In genomic region chr21:31233711-31234110, GRCh38 we compare ENCODE assay signal across 29 cellular contexts.
"Had no signal": no experiment of that assay in that cellular context is flagged by ENCODE, and none has a peak within 500 bp of the region (broad histone marks: within the 10 kb centered on the region; RNA-seq: fewer than 3 reads in every experiment).

No MANE protein-coding gene starts in this region.

- H3K4me3 Mint-ChIP-seq: activated B cell treated with CpG ODN at 0.5 μM for 24 hours; activated CD4-positive, alpha-beta memory T cell treated with anti-CD3 and anti-CD28 coated beads, Interleukin-2, amount 10 ng/mL, durations not matched to agents 7 days and 5 days; activated CD4-positive, alpha-beta T cell treated with anti-CD3 and anti-CD28 coated beads, Interleukin-2, amount 10 ng/mL, durations not matched to agents 24 days and 14 days; activated naive CD4-positive, alpha-beta T cell treated with anti-CD3 and anti-CD28 coated beads, Interleukin-2, amount 10 ng/mL, durations not matched to agents 7 days and 5 days; activated naive CD8-positive, alpha-beta T cell treated with anti-CD3 and anti-CD28 coated beads, Interleukin-2, amount 10 ng/mL, durations not matched to agents 7 days and 5 days; activated T-cell treated with anti-CD3 and anti-CD28 coated beads, Interleukin-2, amount 50 U/mL, for 24 hours; activated T-cell treated with anti-CD3 and anti-CD28 coated beads, Interleukin-2, amount 50 U/mL, for 72 hours; brain; effector memory CD8-positive, alpha-beta T cell; T-cell; T-helper 1 cell treated with Interleukin-12 subunit alpha and Interleukin-12 subunit beta and Interleukin-4 antibody, amounts not matched to agents 30 μg/mL and 1 μg/mL, for 36 hours; T-helper 2 cell treated with Interferon-gamma antibody and Interleukin-4, amounts not matched to agents 5 μg/mL and 100 μg/mL, for 36 hours had no signal

- H3K9me3 Mint-ChIP-seq: activated T-cell treated with anti-CD3 and anti-CD28 coated beads, Interleukin-2, amount 50 U/mL, for 24 hours had no signal

- H3K27me3 Mint-ChIP-seq: activated B cell treated with CpG ODN at 0.5 μM for 24 hours; activated CD4-positive, alpha-beta memory T cell treated with anti-CD3 and anti-CD28 coated beads, Interleukin-2, amount 10 ng/mL, durations not matched to agents 7 days and 5 days; activated CD4-positive, alpha-beta T cell treated with anti-CD3 and anti-CD28 coated beads, Interleukin-2, amount 10 ng/mL, durations not matched to agents 24 days and 14 days; activated naive CD4-positive, alpha-beta T cell treated with anti-CD3 and anti-CD28 coated beads, Interleukin-2, amount 10 ng/mL, durations not matched to agents 7 days and 5 days; activated naive CD8-positive, alpha-beta T cell treated with anti-CD3 and anti-CD28 coated beads, Interleukin-2, amount 10 ng/mL, durations not matched to agents 7 days and 5 days; activated T-cell treated with anti-CD3 and anti-CD28 coated beads, Interleukin-2, amount 50 U/mL, for 24 hours; brain; effector memory CD8-positive, alpha-beta T cell; T-cell had no signal

- ATAC-seq: activated CD4-positive, CD25-positive, alpha-beta regulatory T cell treated with anti-CD3 and anti-CD28 coated beads, Interleukin-2, amount 50 U/mL, for 24 hours; activated naive CD4-positive, alpha-beta T cell treated with anti-CD3 and anti-CD28 coated beads, Interleukin-2, amount 50 U/mL, for 72 hours; activated T-cell treated with anti-CD3 and anti-CD28 coated beads, Interleukin-2, amount 50 U/mL, for 72 hours; effector memory CD8-positive, alpha-beta T cell; foreskin keratinocyte; gastrocnemius medialis; heart right ventricle; T-cell had no signal

- DNase-seq: activated B cell treated with CpG ODN at 0.5 μM for 24 hours; activated CD4-positive, alpha-beta memory T cell treated with anti-CD3 and anti-CD28 coated beads, Interleukin-2, amount 10 ng/mL, durations not matched to agents 7 days and 5 days; activated CD4-positive, alpha-beta T cell treated with anti-CD3 and anti-CD28 coated beads, Interleukin-2, amount 10 ng/mL, durations not matched to agents 24 days and 14 days; activated CD4-positive, alpha-beta T cell treated with anti-CD3 and anti-CD28 coated beads, Interleukin-2, amount 50 U/mL, for 4 hours; activated CD8-positive, alpha-beta memory T cell treated with anti-CD3 and anti-CD28 coated beads, Interleukin-2, amount 50 U/mL, for 48 hours; activated gamma-delta T cell; activated naive CD4-positive, alpha-beta T cell; activated naive CD4-positive, alpha-beta T cell treated with anti-CD3 and anti-CD28 coated beads, Interleukin-2, amount 10 ng/mL, durations not matched to agents 7 days and 5 days; activated naive CD8-positive, alpha-beta T cell treated with anti-CD3 and anti-CD28 coated beads, Interleukin-2, amount 10 ng/mL, durations not matched to agents 7 days and 5 days; activated T-cell treated with anti-CD3 and anti-CD28 coated beads for 4 hours; activated T-cell treated with anti-CD3 and anti-CD28 coated beads, Interleukin-2, amount 50 U/mL, for 24 hours; activated T-cell treated with anti-CD3 and anti-CD28 coated beads, Interleukin-2, amount 50 U/mL, for 72 hours; central memory CD4-positive, alpha-beta T cell; cortex of kidney; dermis blood vessel endothelial cell; effector CD4-positive, alpha-beta T cell; effector memory CD8-positive, alpha-beta T cell; erythroblast; foreskin keratinocyte; gastrocnemius medialis; heart right ventricle; T-cell; T1000; WERI-Rb-1 had no signal

- H3K4me1 Mint-ChIP-seq: activated B cell treated with CpG ODN at 0.5 μM for 24 hours, brain had no signal

- H3K27ac Mint-ChIP-seq: activated B cell treated with CpG ODN at 0.5 μM for 24 hours; activated CD4-positive, alpha-beta memory T cell treated with anti-CD3 and anti-CD28 coated beads, Interleukin-2, amount 10 ng/mL, durations not matched to agents 7 days and 5 days; activated CD4-positive, alpha-beta T cell treated with anti-CD3 and anti-CD28 coated beads, Interleukin-2, amount 10 ng/mL, durations not matched to agents 24 days and 14 days; activated naive CD4-positive, alpha-beta T cell treated with anti-CD3 and anti-CD28 coated beads, Interleukin-2, amount 10 ng/mL, durations not matched to agents 7 days and 5 days; activated naive CD4-positive, alpha-beta T cell treated with anti-CD3 and anti-CD28 coated beads, Interleukin-2, amount 50 U/mL, for 72 hours; activated naive CD8-positive, alpha-beta T cell treated with anti-CD3 and anti-CD28 coated beads, Interleukin-2, amount 10 ng/mL, durations not matched to agents 7 days and 5 days; activated T-cell treated with anti-CD3 and anti-CD28 coated beads, Interleukin-2, amount 50 U/mL, for 24 hours; activated T-cell treated with anti-CD3 and anti-CD28 coated beads, Interleukin-2, amount 50 U/mL, for 72 hours; brain; effector memory CD8-positive, alpha-beta T cell; T-cell; T-helper 1 cell treated with Interleukin-12 subunit alpha and Interleukin-12 subunit beta and Interleukin-4 antibody, amounts not matched to agents 30 μg/mL and 1 μg/mL, for 36 hours; T-helper 2 cell treated with Interferon-gamma antibody and Interleukin-4, amounts not matched to agents 5 μg/mL and 100 μg/mL, for 36 hours had no signal
